ENCODE assay signal across 15 cellular contexts in genomic region chr1:183551924-183552323, GRCh38.
"Had no signal": no experiment of that assay in that cellular context is flagged by ENCODE, and none has a peak within 500 bp of the region (broad histone marks: within the 10 kb centered on the region; RNA-seq: fewer than 3 reads in every experiment).

No MANE protein-coding gene starts in this region.

- H3K4me3 Mint-ChIP-seq: natural killer cell treated with Interleukin-12 subunit alpha and Interleukin-12 subunit beta and Interleukin-15 and Interleukin-18, amount 100 ng/mL, for 72 hours; stimulated activated naive B cell treated with anti-CD40 and anti-IgM and Interleukin-4, amounts not matched to agents 10 μg/mL and 1 μg/mL and 100 μg/mL, for 72 hours had no signal

- DNase-seq: activated CD4-positive, alpha-beta T cell treated with anti-CD3 and anti-CD28 coated beads, Interleukin-2, amount 50 U/mL, for 4 hours; activated naive CD4-positive, alpha-beta T cell treated with anti-CD3 and anti-CD28 coated beads, Interleukin-2, amount 50 U/mL, for 16 hours; caudate nucleus; effector CD4-positive, alpha-beta T cell; esophagus squamous epithelium; kidney glomerular epithelial cell; psoas muscle; stimulated activated CD4-positive, alpha-beta T cell treated with anti-CD3 and anti-CD28 coated beads, Interleukin-2, amount 100 ng/mL, for 24 hours; stimulated activated naive B cell treated with anti-CD40 and anti-IgM and Interleukin-4, amounts not matched to agents 10 μg/mL and 1 μg/mL and 100 μg/mL, for 72 hours; tibial artery had no signal

- H3K9me3 ChIP-seq: esophagus squamous epithelium, psoas muscle, tibial artery had no signal

- FAIRE-seq: endothelial cell of umbilical vein, urothelium cell line had no signal

- H3K9me3 Mint-ChIP-seq: natural killer cell treated with Interleukin-12 subunit alpha and Interleukin-12 subunit beta and Interleukin-15 and Interleukin-18, amount 100 ng/mL, for 72 hours; stimulated activated naive B cell treated with anti-CD40 and anti-IgM and Interleukin-4, amounts not matched to agents 10 μg/mL and 1 μg/mL and 100 μg/mL, for 72 hours had no signal

- H3K4me3 ChIP-seq: coronary artery, esophagus squamous epithelium, psoas muscle, tibial artery had no signal

- H3K27ac Mint-ChIP-seq: natural killer cell treated with Interleukin-12 subunit alpha and Interleukin-12 subunit beta and Interleukin-15 and Interleukin-18, amount 100 ng/mL, for 72 hours had no signal

- H3K27me3 Mint-ChIP-seq: natural killer cell treated with Interleukin-12 subunit alpha and Interleukin-12 subunit beta and Interleukin-15 and Interleukin-18, amount 100 ng/mL, for 72 hours; stimulated activated naive B cell treated with anti-CD40 and anti-IgM and Interleukin-4, amounts not matched to agents 10 μg/mL and 1 μg/mL and 100 μg/mL, for 72 hours had no signal

- H3K27ac ChIP-seq: coronary artery, esophagus squamous epithelium, psoas muscle had no signal

- H3K27me3 ChIP-seq: esophagus squamous epithelium, tibial artery had no signal

- H3K4me1 ChIP-seq: esophagus squamous epithelium, psoas muscle had no signal

- ATAC-seq: activated CD4-positive, CD25-positive, alpha-beta regulatory T cell treated with anti-CD3 and anti-CD28 coated beads, Interleukin-2, amount 50 U/mL, for 24 hours; natural killer cell treated with Interleukin-12 subunit alpha and Interleukin-12 subunit beta and Interleukin-15 and Interleukin-18, amount 100 ng/mL, for 72 hours; psoas muscle; stimulated activated naive B cell treated with anti-CD40 and anti-IgM and Interleukin-4, amounts not matched to agents 10 μg/mL and 1 μg/mL and 100 μg/mL, for 72 hours had no signal
